26 cellular contexts compared by ENCODE assay signal in genomic region chr3:192550356-192550755, GRCh38.
"Had no signal": no experiment of that assay in that cellular context is flagged by ENCODE, and none has a peak within 500 bp of the region (broad histone marks: within the 10 kb centered on the region; RNA-seq: fewer than 3 reads in every experiment).

No MANE protein-coding gene starts in this region.

- H3K4me1 ChIP-seq: parathyroid adenoma, psoas muscle, right lobe of liver, sigmoid colon, stomach, thyroid gland, upper lobe of left lung, vagina had no signal

- DNase-seq: naive B cell; naive thymus-derived CD8-positive, alpha-beta T cell; nephron progenitor cell; nucleus accumbens; posterior cingulate gyrus; psoas muscle; right cardiac atrium; right lobe of liver; sigmoid colon; small intestine; stimulated activated CD4-positive, alpha-beta T cell treated with anti-CD3 and anti-CD28 coated beads, Interleukin-15, amount 100 ng/mL, for 24 hours; stimulated activated CD4-positive, alpha-beta T cell treated with anti-CD3 and anti-CD28 coated beads, Interleukin-2, amount 100 ng/mL, for 24 hours; stimulated activated CD4-positive, alpha-beta T cell treated with anti-CD3 and anti-CD28 coated beads, Interleukin-2, amount 100 ng/mL, for 48 hours; stimulated activated CD4-positive, alpha-beta T cell treated with anti-CD3 and anti-CD28 coated beads, Interleukin-4, amount 100 ng/mL, for 24 hours; stimulated activated naive B cell treated with anti-CD40 and anti-IgM and Interleukin-4, amounts not matched to agents 10 μg/mL and 1 μg/mL and 100 μg/mL, for 72 hours; stimulated activated naive CD4-positive, alpha-beta T cell treated with Interleukin-2 at 50 U/mL for 16 hours; stomach; thyroid gland; upper lobe of left lung had no signal

- H3K4me3 ChIP-seq: psoas muscle, right lobe of liver, sigmoid colon, stomach, thoracic aorta, thyroid gland, upper lobe of left lung, vagina had no signal

- FAIRE-seq: small intestine, urothelium cell line had no signal

- H3K27me3 ChIP-seq: neutrophil, right lobe of liver, sigmoid colon, stomach, thyroid gland, upper lobe of left lung, vagina had no signal

- H3K9me3 ChIP-seq: neutrophil, right lobe of liver, sigmoid colon, stomach, thoracic aorta, thyroid gland, vagina had no signal

- ATAC-seq: naive thymus-derived CD8-positive, alpha-beta T cell; natural killer cell treated with Interleukin-12 subunit alpha and Interleukin-12 subunit beta and Interleukin-15 and Interleukin-18, amount 100 ng/mL, for 72 hours; psoas muscle; right lobe of liver; stimulated activated effector memory CD8-positive, alpha-beta T cell treated with anti-CD3 and anti-CD28 coated beads, Interleukin-12 subunit alpha, Interleukin-12 subunit beta, amount 100 ng/mL, for 72 hours; stimulated activated naive B cell treated with anti-CD40 and anti-IgM and Interleukin-4, amounts not matched to agents 10 μg/mL and 1 μg/mL and 100 μg/mL, for 72 hours had no signal

- H3K36me3 ChIP-seq: neutrophil, right lobe of liver, sigmoid colon, stomach, thoracic aorta, thyroid gland, upper lobe of left lung, vagina had no signal

- H3K27ac ChIP-seq: neutrophil, parathyroid adenoma, psoas muscle, right lobe of liver, sigmoid colon, stomach, thoracic aorta, thyroid gland, upper lobe of left lung, vagina had no signal
